28 cellular contexts compared by ENCODE assay signal in the genomic region with DNA sequence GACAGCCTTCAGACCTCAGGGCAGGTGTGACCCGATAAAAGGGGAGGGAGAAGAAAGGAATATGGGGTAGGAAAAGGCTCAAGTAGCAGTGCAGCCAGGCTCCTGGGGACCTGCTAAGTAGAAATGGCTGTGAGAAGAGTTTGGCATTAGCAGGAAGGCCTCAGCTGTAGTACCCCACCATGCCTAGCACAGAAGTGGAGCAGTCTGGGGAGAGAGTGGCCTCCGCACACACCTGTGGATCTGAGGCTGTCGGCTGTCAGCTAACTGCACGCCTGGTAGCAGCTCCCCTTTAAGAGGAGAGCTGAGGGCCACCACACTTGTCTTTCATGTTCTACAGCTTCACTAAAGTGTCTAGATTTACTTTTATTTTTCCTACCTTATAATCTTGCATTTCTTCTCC. TPM values are rescaled to one million over a fixed set of nuclear protein-coding genes. Genes with fewer than 3 reads are reported as not detected.
DNase-seq lines count a peak whose midpoint lies in the region; ATAC-seq and TF ChIP-seq lines count a peak whose summit lies in the region.
"Had no signal": no experiment of that assay in that cellular context is flagged by ENCODE, and none has a peak within 500 bp of the region (broad histone marks: within the 10 kb centered on the region; RNA-seq: fewer than 3 reads in every experiment).

No MANE protein-coding gene starts in this region.

- no peak overlapping the region for H3K27ac ChIP-seq in endodermal cell (ENCODE audit: low read depth, low read length)
- H3K27ac ChIP-seq: dorsolateral prefrontal cortex, SK-N-MC had no signal

- peaks cover 52% of the 10 kb centered on the region for H3K4me1 Mint-ChIP-seq in activated naive CD8-positive, alpha-beta T cell (ENCODE audit: low read depth)
- peaks cover 42% of the 10 kb centered on the region for H3K4me1 Mint-ChIP-seq in activated naive CD8-positive, alpha-beta T cell treated with anti-CD3 and anti-CD28 coated beads, Interleukin-2, amount 50 U/mL, for 24 hours
- H3K4me1 Mint-ChIP-seq in endodermal cell = peaks cover 3% of the 10 kb centered on the region
- peaks cover 25% of the 10 kb centered on the region for H3K4me1 Mint-ChIP-seq in stimulated activated memory B cell treated with anti-CD40 and anti-IgM and Interleukin-4, amounts not matched to agents 10 μg/mL and 1 μg/mL and 100 μg/mL, for 72 hours

- TF ChIP-seq CTCF in endodermal cell (conservative IDR thresholded peaks at IDR 0.05) = no peak

- WGBS in endodermal cell (ENCODE audit: insufficient coverage in 1 of 2, insufficient read length in 1 of 2), 2 experiments = 88 to 93% methylated on average over 1 to 4 of the region's 4 CpGs

- no peak overlapping the region for H3K4me3 Mint-ChIP-seq in activated naive CD8-positive, alpha-beta T cell
- H3K4me3 Mint-ChIP-seq in activated naive CD8-positive, alpha-beta T cell treated with anti-CD3 and anti-CD28 coated beads, Interleukin-2, amount 50 U/mL, for 24 hours = no peak overlapping the region
- no peak overlapping the region for H3K4me3 Mint-ChIP-seq in endodermal cell
- H3K4me3 Mint-ChIP-seq in stimulated activated memory B cell treated with anti-CD40 and anti-IgM and Interleukin-4, amounts not matched to agents 10 μg/mL and 1 μg/mL and 100 μg/mL, for 72 hours = no peak overlapping the region
- H3K4me3 Mint-ChIP-seq: activated CD8-positive, alpha-beta memory T cell treated with anti-CD3 and anti-CD28 coated beads, Interleukin-2, amount 10 ng/mL, durations not matched to agents 7 days and 5 days; CD4-positive, alpha-beta memory T cell; memory B cell; naive B cell had no signal

- no peaks in the 10 kb centered on the region for H3K36me3 Mint-ChIP-seq in activated naive CD8-positive, alpha-beta T cell
- no peaks in the 10 kb centered on the region for H3K36me3 Mint-ChIP-seq in activated naive CD8-positive, alpha-beta T cell treated with anti-CD3 and anti-CD28 coated beads, Interleukin-2, amount 50 U/mL, for 24 hours (ENCODE audit: low read depth)
- H3K36me3 Mint-ChIP-seq in endodermal cell (ENCODE audit: low read depth) = no peaks in the 10 kb centered on the region
- H3K36me3 Mint-ChIP-seq in stimulated activated memory B cell treated with anti-CD40 and anti-IgM and Interleukin-4, amounts not matched to agents 10 μg/mL and 1 μg/mL and 100 μg/mL, for 72 hours = peaks cover 11% of the 10 kb centered on the region
- H3K36me3 Mint-ChIP-seq: activated CD8-positive, alpha-beta memory T cell treated with anti-CD3 and anti-CD28 coated beads, Interleukin-2, amount 10 ng/mL, durations not matched to agents 7 days and 5 days; CD4-positive, alpha-beta memory T cell; memory B cell had no signal

- no peaks in the 10 kb centered on the region for H3K9me3 Mint-ChIP-seq in activated naive CD8-positive, alpha-beta T cell (ENCODE audit: low read depth)
- H3K9me3 Mint-ChIP-seq in activated naive CD8-positive, alpha-beta T cell treated with anti-CD3 and anti-CD28 coated beads, Interleukin-2, amount 50 U/mL, for 24 hours = no peaks in the 10 kb centered on the region
- no peaks in the 10 kb centered on the region for H3K9me3 Mint-ChIP-seq in endodermal cell
- no peaks in the 10 kb centered on the region for H3K9me3 Mint-ChIP-seq in stimulated activated memory B cell treated with anti-CD40 and anti-IgM and Interleukin-4, amounts not matched to agents 10 μg/mL and 1 μg/mL and 100 μg/mL, for 72 hours
- H3K9me3 Mint-ChIP-seq: activated T-helper 2 cell treated with anti-CD3 and anti-CD28 coated beads, Interferon-gamma antibody, Interleukin-2, Interleukin-4, amounts not matched to agents 10 μg/mL and 5 μg/mL and 100 μg/mL, durations not matched to agents 14 hours and 24 hours and 36 hours; CD4-positive, alpha-beta memory T cell; memory B cell; naive B cell had no signal

- no peak overlapping the region for H3K9ac ChIP-seq in endodermal cell (ENCODE audit: extremely low read depth, low read length, poor library complexity, severe bottlenecking)

- no peaks in the 10 kb centered on the region for H3K9me3 ChIP-seq in endodermal cell (ENCODE audit: control insufficient read depth, low read length)

- no peaks in the 10 kb centered on the region for H3K36me3 ChIP-seq in endodermal cell (ENCODE audit: control insufficient read depth, insufficient read depth, low read length)

- H3K4me3 ChIP-seq in endodermal cell (ENCODE audit: low read length) = no peak overlapping the region
- H3K4me3 ChIP-seq: dorsolateral prefrontal cortex, GM12878, SK-N-MC had no signal

- no peaks in the 10 kb centered on the region for H3K27me3 Mint-ChIP-seq in activated naive CD8-positive, alpha-beta T cell
- no peaks in the 10 kb centered on the region for H3K27me3 Mint-ChIP-seq in activated naive CD8-positive, alpha-beta T cell treated with anti-CD3 and anti-CD28 coated beads, Interleukin-2, amount 50 U/mL, for 24 hours
- H3K27me3 Mint-ChIP-seq in endodermal cell (ENCODE audit: insufficient read depth) = no peaks in the 10 kb centered on the region
- H3K27me3 Mint-ChIP-seq in stimulated activated memory B cell treated with anti-CD40 and anti-IgM and Interleukin-4, amounts not matched to agents 10 μg/mL and 1 μg/mL and 100 μg/mL, for 72 hours = no peaks in the 10 kb centered on the region
- H3K27me3 Mint-ChIP-seq: activated CD8-positive, alpha-beta memory T cell treated with anti-CD3 and anti-CD28 coated beads, Interleukin-2, amount 10 ng/mL, durations not matched to agents 7 days and 5 days; CD4-positive, alpha-beta memory T cell; memory B cell; naive B cell; progenitor cell of endocrine pancreas had no signal

- H3K27ac Mint-ChIP-seq in activated naive CD8-positive, alpha-beta T cell = peak overlapping the region; percentile 41
- H3K27ac Mint-ChIP-seq in activated naive CD8-positive, alpha-beta T cell treated with anti-CD3 and anti-CD28 coated beads, Interleukin-2, amount 50 U/mL, for 24 hours = no peak overlapping the region
- no peak overlapping the region for H3K27ac Mint-ChIP-seq in endodermal cell
- H3K27ac Mint-ChIP-seq in stimulated activated memory B cell treated with anti-CD40 and anti-IgM and Interleukin-4, amounts not matched to agents 10 μg/mL and 1 μg/mL and 100 μg/mL, for 72 hours = peak overlapping the region; percentile 9
- H3K27ac Mint-ChIP-seq: activated CD8-positive, alpha-beta memory T cell treated with anti-CD3 and anti-CD28 coated beads, Interleukin-2, amount 10 ng/mL, durations not matched to agents 7 days and 5 days; activated T-helper 2 cell treated with anti-CD3 and anti-CD28 coated beads, Interferon-gamma antibody, Interleukin-2, Interleukin-4, amounts not matched to agents 10 μg/mL and 5 μg/mL and 100 μg/mL, durations not matched to agents 14 hours and 24 hours and 36 hours; memory B cell; progenitor cell of endocrine pancreas had no signal

- ATAC-seq in activated naive CD8-positive, alpha-beta T cell treated with anti-CD3 and anti-CD28 coated beads, Interleukin-2, amount 50 U/mL, for 24 hours = no peak
- no peak for ATAC-seq in stimulated activated memory B cell treated with anti-CD40 and anti-IgM and Interleukin-4, amounts not matched to agents 10 μg/mL and 1 μg/mL and 100 μg/mL, for 72 hours
- ATAC-seq: activated CD8-positive, alpha-beta memory T cell treated with anti-CD3 and anti-CD28 coated beads, Interleukin-2, amount 10 ng/mL, durations not matched to agents 7 days and 5 days; GM12878 had no signal

- H3K27me3 ChIP-seq in endodermal cell (ENCODE audit: control insufficient read depth, insufficient read depth, low read length, poor library complexity, severe bottlenecking) = no peaks in the 10 kb centered on the region
- H3K27me3 ChIP-seq: dorsolateral prefrontal cortex had no signal

- no peaks in the 10 kb centered on the region for H3K4me1 ChIP-seq in endodermal cell (ENCODE audit: control insufficient read depth, insufficient read depth, low read length)

- no peak for DNase-seq in activated naive CD8-positive, alpha-beta T cell treated with anti-CD3 and anti-CD28 coated beads, Interleukin-2, amount 50 U/mL, for 24 hours
- DNase-seq in ELF-1 (ENCODE audit: low read depth, low spot score) = peak; percentile 4
- peak; percentile 52 for DNase-seq in endodermal cell
- no peak for DNase-seq in Ammon's horn (ENCODE audit: low spot score)
- DNase-seq in SW 1271 (lab: John Stamatoyannopoulos, UW) = no peak
- no peak for DNase-seq in NCI-H1436 (lab: John Stamatoyannopoulos, UW)
- DNase-seq: activated CD4-positive, alpha-beta T cell treated with anti-CD3 and anti-CD28 coated beads for 1 hour; activated CD8-positive, alpha-beta memory T cell treated with anti-CD3 and anti-CD28 coated beads, Interleukin-2, amount 10 ng/mL, durations not matched to agents 7 days and 5 days; anterior cingulate cortex; caudate nucleus; CD4-positive, alpha-beta memory T cell; DMS53; dorsolateral prefrontal cortex; erythroblast; foreskin melanocyte; kidney; naive B cell; NCI-H146; NCI-H524; small intestine; stimulated activated CD4-positive, alpha-beta T cell treated with anti-CD3 and anti-CD28 coated beads, Interleukin-4, amount 100 ng/mL, for 24 hours had no signal

RNA-seq across cellular contexts. Expression of a gene that starts 24.5 kb away (rescaled TPM):
- total RNA-seq in endodermal cell = under 1 TPM in 1 of 2 donors, not detected in 1; 0.26 TPM
- polyA plus RNA-seq in endodermal cell (2013, experiment 1 of 2) = 0.28 TPM
- polyA plus RNA-seq in endodermal cell (2013, experiment 2 of 2) = 0.25 TPM
- total RNA-seq: GM12878 had no signal
- polyA plus RNA-seq: GM12878 had no signal

Comparison
In these comparisons a context has a peak if more than half of its experiments do, and no peak if none do; other contexts are left out.
1. H3K27ac Mint-ChIP-seq: peak in activated naive CD8-positive, alpha-beta T cell (single experiment) and stimulated activated memory B cell treated with anti-CD40 and anti-IgM and Interleukin-4, amounts not matched to agents 10 μg/mL and 1 μg/mL and 100 μg/mL, for 72 hours (single experiment); none in activated naive CD8-positive, alpha-beta T cell treated with anti-CD3 and anti-CD28 coated beads, Interleukin-2, amount 50 U/mL, for 24 hours (single experiment) and endodermal cell (single experiment).
2. DNase-seq: peak in ELF-1 (single experiment) and endodermal cell (single experiment); none in activated naive CD8-positive, alpha-beta T cell treated with anti-CD3 and anti-CD28 coated beads, Interleukin-2, amount 50 U/mL, for 24 hours (single experiment), Ammon's horn (single experiment), SW 1271 (0 of 2) and NCI-H1436 (single experiment).